ENCODE assay signal across 1 cellular context in the genomic region with DNA sequence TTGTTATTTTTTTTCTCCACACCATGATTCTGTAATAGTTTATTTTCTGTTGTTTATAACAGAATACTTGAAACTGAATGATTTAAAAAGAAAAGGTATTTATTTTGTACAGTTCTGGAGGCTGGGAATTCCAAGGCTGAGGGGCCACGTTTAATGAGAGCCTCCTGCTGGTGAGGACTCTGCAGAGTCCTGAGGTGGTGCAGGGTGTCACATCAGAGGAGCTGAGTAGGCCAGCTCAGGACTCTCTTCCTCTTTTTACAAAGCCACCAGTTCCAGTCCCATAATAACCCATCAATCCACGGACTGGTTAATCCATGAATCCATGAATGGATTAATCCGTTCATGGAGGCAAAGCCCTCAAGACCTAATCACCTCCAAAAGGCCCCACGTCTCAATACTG.
TF ChIP-seq lines count a peak whose summit lies in the region.

No MANE protein-coding gene starts in this region.

TF ChIP-seq in HCT116, 20 proteins besides CTCF, POLR2A, EP300 and RAD21 (continued from another document):
- TF ChIP-seq, protein P1, sequence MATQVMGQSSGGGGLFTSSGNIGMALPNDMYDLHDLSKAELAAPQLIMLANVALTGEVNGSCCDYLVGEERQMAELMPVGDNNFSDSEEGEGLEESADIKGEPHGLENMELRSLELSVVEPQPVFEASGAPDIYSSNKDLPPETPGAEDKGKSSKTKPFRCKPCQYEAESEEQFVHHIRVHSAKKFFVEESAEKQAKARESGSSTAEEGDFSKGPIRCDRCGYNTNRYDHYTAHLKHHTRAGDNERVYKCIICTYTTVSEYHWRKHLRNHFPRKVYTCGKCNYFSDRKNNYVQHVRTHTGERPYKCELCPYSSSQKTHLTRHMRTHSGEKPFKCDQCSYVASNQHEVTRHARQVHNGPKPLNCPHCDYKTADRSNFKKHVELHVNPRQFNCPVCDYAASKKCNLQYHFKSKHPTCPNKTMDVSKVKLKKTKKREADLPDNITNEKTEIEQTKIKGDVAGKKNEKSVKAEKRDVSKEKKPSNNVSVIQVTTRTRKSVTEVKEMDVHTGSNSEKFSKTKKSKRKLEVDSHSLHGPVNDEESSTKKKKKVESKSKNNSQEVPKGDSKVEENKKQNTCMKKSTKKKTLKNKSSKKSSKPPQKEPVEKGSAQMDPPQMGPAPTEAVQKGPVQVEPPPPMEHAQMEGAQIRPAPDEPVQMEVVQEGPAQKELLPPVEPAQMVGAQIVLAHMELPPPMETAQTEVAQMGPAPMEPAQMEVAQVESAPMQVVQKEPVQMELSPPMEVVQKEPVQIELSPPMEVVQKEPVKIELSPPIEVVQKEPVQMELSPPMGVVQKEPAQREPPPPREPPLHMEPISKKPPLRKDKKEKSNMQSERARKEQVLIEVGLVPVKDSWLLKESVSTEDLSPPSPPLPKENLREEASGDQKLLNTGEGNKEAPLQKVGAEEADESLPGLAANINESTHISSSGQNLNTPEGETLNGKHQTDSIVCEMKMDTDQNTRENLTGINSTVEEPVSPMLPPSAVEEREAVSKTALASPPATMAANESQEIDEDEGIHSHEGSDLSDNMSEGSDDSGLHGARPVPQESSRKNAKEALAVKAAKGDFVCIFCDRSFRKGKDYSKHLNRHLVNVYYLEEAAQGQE (IDR thresholded peaks at IDR 0.05; ENCODE audit: low read depth): no peak
- TF ChIP-seq CBX3 (IDR thresholded peaks at IDR 0.05; ENCODE audit: low read depth) (no peak), EGR1 (IDR thresholded peaks at IDR 0.05; ENCODE audit: low read depth) (no peak), CEBPB (IDR thresholded peaks at IDR 0.05; ENCODE audit: low read depth) (no peak), ZFX (IDR thresholded peaks at IDR 0.05) (no peak)
TF ChIP-seq in HCT116: peak in this region for 0.
